ENCODE assay signal across 8 cellular contexts in genomic region chr9:121269030-121269887, GRCh38. TPM values are rescaled to one million over a fixed set of nuclear protein-coding genes. Genes with fewer than 3 reads are reported as not detected.
A peak's percentile ranks its signal among the peaks of the same experiment; 100 is the strongest.
DNase-seq lines count a peak whose midpoint lies in the region; ATAC-seq and TF ChIP-seq lines count a peak whose summit lies in the region.

No MANE protein-coding gene starts in this region.

- intact Hi-C loops in mucosa of descending colon (cut with DNase I, micrococcal nuclease), result loop anchor here in 1 of 2 donors (10.0 kb wide), 1 partner anchor 56 kb away; no protein-coding TSS in a partner anchor
- intact Hi-C loops in OCI-LY7 (cut with micrococcal nuclease; ENCODE audit: unreplicated experiment), result no loop called here

- H3K9me2 ChIP-seq in OCI-LY7 (ENCODE audit: insufficient read depth, low read length), result no peaks in the 10 kb centered on the region

- 19% methylated on average over 15 of the region's 15 CpGs for WGBS in ectodermal cell, 2 experiments

- TF ChIP-seq CTCF in mucosa of descending colon (IDR thresholded peaks at IDR 0.05) (no peak), OCI-LY7 (conservative IDR thresholded peaks at IDR 0.05; ENCODE audit: low read length) (no peak)

- BruUV-seq in OCI-LY7 (replicated peaks; lab: Mats Ljungman, UMichigan), result no TSS peak

- H3K36me3 ChIP-seq in ES-I3 (ENCODE audit: insufficient read depth, low read length), result no peaks in the 10 kb centered on the region
- no peaks in the 10 kb centered on the region for H3K36me3 ChIP-seq in ectodermal cell (ENCODE audit: control insufficient read depth, insufficient read depth, low read length)
- H3K36me3 ChIP-seq in mucosa of descending colon (ENCODE audit: low read depth), result no peaks in the 10 kb centered on the region
- H3K36me3 ChIP-seq in OCI-LY7 (ENCODE audit: insufficient read depth, low read length), result no peaks in the 10 kb centered on the region

- ATAC-seq in mucosa of descending colon (peak; percentile 71), GM21528 (IDR thresholded peaks at IDR 0.05; ENCODE audit: low FRiP score, unreplicated experiment) (no peak), HG02759 (IDR thresholded peaks at IDR 0.05; ENCODE audit: unreplicated experiment) (no peak), GM18520 (IDR thresholded peaks at IDR 0.05; ENCODE audit: unreplicated experiment) (no peak)

- peak overlapping the region; percentile 67 for H3K4me3 ChIP-seq in ectodermal cell (ENCODE audit: insufficient read depth, low read depth, low read length)
- H3K4me3 ChIP-seq in mucosa of descending colon, result no peak overlapping the region
- no peak overlapping the region for H3K4me3 ChIP-seq in OCI-LY7 (ENCODE audit: low read depth, low read length, poor library complexity, severe bottlenecking)

- POLR2A ChIA-PET in OCI-LY7 (lab: Charles Lee), result interaction anchor here (0.5 kb wide), 1 partner anchor 18 kb away, joined by 3 read pairs; no protein-coding TSS in a partner anchor

- H4K20me1 ChIP-seq in OCI-LY7 (ENCODE audit: insufficient read depth, low read length), result no peaks in the 10 kb centered on the region

- no peaks in the 10 kb centered on the region for H3K9me3 ChIP-seq in ES-I3 (ENCODE audit: control insufficient read depth, insufficient read depth, low read length)
- H3K9me3 ChIP-seq in ectodermal cell (ENCODE audit: control insufficient read depth, low read length), result no peaks in the 10 kb centered on the region
- H3K9me3 ChIP-seq in mucosa of descending colon, result no peaks in the 10 kb centered on the region
- no peaks in the 10 kb centered on the region for H3K9me3 ChIP-seq in OCI-LY7 (ENCODE audit: low read length)

- H3K79me2 ChIP-seq in OCI-LY7 (ENCODE audit: insufficient read depth, low read depth, low read length), result no peaks in the 10 kb centered on the region

- CTCF ChIA-PET in OCI-LY7 (lab: Charles Lee; ENCODE audit: unreplicated experiment), result interaction anchor here (0.7 kb wide), 1 partner anchor 10 kb away, joined by 3 read pairs; no protein-coding TSS in a partner anchor

- H3K27me3 ChIP-seq in ectodermal cell (ENCODE audit: control insufficient read depth, insufficient read depth, low read length, poor library complexity, severe bottlenecking), result peaks cover 20% of the 10 kb centered on the region

- no peak overlapping the region for H3K4me2 ChIP-seq in OCI-LY7 (ENCODE audit: low read length)

- H3K27ac ChIP-seq in ectodermal cell (ENCODE audit: insufficient read depth, low read depth, low read length, poor library complexity, severe bottlenecking), result no peak overlapping the region
- H3K27ac ChIP-seq in OCI-LY7 (ENCODE audit: low read depth, low read length, poor library complexity, severe bottlenecking), result no peak overlapping the region

- H3K9ac ChIP-seq in ES-I3 (ENCODE audit: low read depth, low read length), result peak overlapping the region; percentile 79; the same call in 1 of the 2 replicates

- DNase-seq in M059J (ENCODE audit: low read depth), result peak; percentile 63
- peak; percentile 70 to 74 (median 71) for DNase-seq in mucosa of descending colon
- no peak for DNase-seq in OCI-LY7 (ENCODE audit: low spot score)

- H2AFZ ChIP-seq in OCI-LY7 (ENCODE audit: low read length), result no peak overlapping the region

- H3K4me1 ChIP-seq in ES-I3 (ENCODE audit: insufficient read depth, low read length), result peaks cover 16% of the 10 kb centered on the region
- H3K4me1 ChIP-seq in ectodermal cell (ENCODE audit: control insufficient read depth, insufficient read depth, low read length), result peaks cover 35% of the 10 kb centered on the region
- peaks cover 42% of the 10 kb centered on the region for H3K4me1 ChIP-seq in mucosa of descending colon (ENCODE audit: low read depth)
- H3K4me1 ChIP-seq in OCI-LY7 (ENCODE audit: insufficient read depth, low read length, poor library complexity, severe bottlenecking), result peaks cover 4% of the 10 kb centered on the region

RNA-seq across cellular contexts. Expression of gene GSN, which starts 1.3 kb away (rescaled TPM):
- 142 and 207 TPM in 2 replicates for total RNA-seq in M059J (2014; rRNA removed; shearing (Covaris generic))
- polyA plus RNA-seq in ectodermal cell (2013, experiment 1 of 4), result 84.5 TPM
- polyA plus RNA-seq in ectodermal cell (2013, experiment 2 of 4), result 93.5 TPM
- polyA plus RNA-seq in ectodermal cell (2013, experiment 3 of 4), result 70.9 TPM
- polyA plus RNA-seq in ectodermal cell (2013, experiment 4 of 4), result 76.8 TPM
- total RNA-seq in mucosa of descending colon (100 to 1,000 TPM; 443 to 952 (median 937) TPM), OCI-LY7 (2022) (13.4 and 15.3 TPM in 2 replicates)
- total RNA-seq in OCI-LY7 (2014; rRNA removed; shearing (Covaris generic)), result 10.9 and 16.3 TPM in 2 replicates
